Comparison of ENCODE assay signal across 11 cellular contexts in the genomic region with DNA sequence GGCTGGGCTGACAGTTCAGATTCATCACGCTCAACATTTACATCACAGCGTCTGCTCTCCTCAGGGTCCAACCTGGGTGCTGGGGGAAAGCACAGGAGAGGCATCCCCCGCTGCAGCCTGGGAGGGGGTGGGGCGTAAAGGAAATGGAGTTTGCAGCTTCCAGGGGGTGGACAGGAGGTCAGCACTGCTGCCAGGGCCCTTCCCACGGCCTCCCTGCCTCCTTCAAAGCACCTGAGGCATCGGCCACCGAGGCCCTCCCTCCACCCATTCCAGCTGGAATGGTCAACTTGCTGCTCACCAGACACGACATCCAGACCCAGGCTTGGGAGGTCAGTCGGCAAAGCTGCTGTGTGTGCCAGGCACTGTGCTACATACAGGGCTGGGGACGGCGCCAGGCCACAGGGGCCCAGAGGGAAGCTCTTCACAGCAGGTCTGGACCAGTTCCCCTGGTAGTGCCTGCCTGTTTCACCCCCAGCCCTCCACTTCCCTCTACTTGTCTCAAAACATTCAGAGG.
DNase-seq lines count a peak whose midpoint lies in the region; ATAC-seq and TF ChIP-seq lines count a peak whose summit lies in the region.
"Had no signal": no experiment of that assay in that cellular context is flagged by ENCODE, and none has a peak within 500 bp of the region (broad histone marks: within the 10 kb centered on the region; RNA-seq: fewer than 3 reads in every experiment).

No MANE protein-coding gene starts in this region.

- H3K79me1 ChIP-seq in mesendoderm (ENCODE audit: low read length): no peaks in the 10 kb centered on the region

- no peak overlapping the region for H3K23ac ChIP-seq in mesendoderm (ENCODE audit: low read length)

- H3K36me3 Mint-ChIP-seq in endodermal cell (ENCODE audit: low read depth) (no peaks in the 10 kb centered on the region), immature natural killer cell (no peaks in the 10 kb centered on the region)
- H3K36me3 Mint-ChIP-seq in activated T-helper 1 cell treated with anti-CD3 and anti-CD28 coated beads, Interleukin-12 subunit alpha, Interleukin-12 subunit beta, Interleukin-2, Interleukin-4 antibody, amounts not matched to agents 30 ng/mL and 10 ng/mL and 1 ng/mL, durations not matched to agents 14 hours and 24 hours and 36 hours (ENCODE audit: low read depth): no peaks in the 10 kb centered on the region
- H3K36me3 Mint-ChIP-seq: CD4-positive, alpha-beta memory T cell had no signal

- H3K4me1 Mint-ChIP-seq in endodermal cell: peaks cover 41% of the 10 kb centered on the region
- no peaks in the 10 kb centered on the region for H3K4me1 Mint-ChIP-seq in immature natural killer cell
- H3K4me1 Mint-ChIP-seq in activated T-helper 1 cell treated with anti-CD3 and anti-CD28 coated beads, Interleukin-12 subunit alpha, Interleukin-12 subunit beta, Interleukin-2, Interleukin-4 antibody, amounts not matched to agents 30 ng/mL and 10 ng/mL and 1 ng/mL, durations not matched to agents 14 hours and 24 hours and 36 hours (ENCODE audit: low read depth): no peaks in the 10 kb centered on the region
- H3K4me1 Mint-ChIP-seq: CD4-positive, alpha-beta memory T cell had no signal

- CTCF ChIA-PET in HEK293 (lab: Yijun Ruan, JAX): interaction anchor here (0.8 to 1.2 kb wide), 2 partner anchors 8 to 49 kb away, joined by 3 to 6 read pairs; no protein-coding TSS in a partner anchor

- H2AK5ac ChIP-seq in mesendoderm (ENCODE audit: low read length): no peak overlapping the region

- H3K4me3 ChIP-seq in HEK293 (ENCODE audit: low read depth, low read length) (no peak overlapping the region), endodermal cell (ENCODE audit: low read length) (no peak overlapping the region), mesendoderm (ENCODE audit: low read length) (no peak overlapping the region), spleen (no peak overlapping the region)
- H3K4me3 ChIP-seq: HAP-1 had no signal

- DNase-seq in endodermal cell: no peak
- no peak for DNase-seq in mesendoderm
- peak; percentile 69 for DNase-seq in spleen
- DNase-seq in immature natural killer cell: no peak
- no peak for DNase-seq in mesenteric fat pad (ENCODE audit: low spot score)
- no peak for DNase-seq in activated T-helper 1 cell treated with anti-CD3 and anti-CD28 coated beads, Interleukin-12 subunit alpha, Interleukin-12 subunit beta, Interleukin-2, Interleukin-4 antibody, amounts not matched to agents 30 ng/mL and 10 ng/mL and 1 ng/mL, durations not matched to agents 14 hours and 24 hours and 36 hours (ENCODE audit: low spot score)
- DNase-seq: CD4-positive, alpha-beta memory T cell; esophagus squamous epithelium had no signal

- WGBS in endodermal cell (ENCODE audit: insufficient coverage in 1 of 2, insufficient read length in 1 of 2), 2 experiments: 82 to 89% methylated on average over 4 to 11 of the region's 11 CpGs
- WGBS in mesendoderm (ENCODE audit: extremely low coverage, insufficient coverage, low lambda C conversion rate): no CpG with 5 or more reads among the region's 11 CpGs
- 67 to 97% (median 74%) methylated on average over 3 to 11 of the region's 11 CpGs for WGBS in spleen, 5 donors

- no peak overlapping the region for H3K27ac Mint-ChIP-seq in endodermal cell
- no peak overlapping the region for H3K27ac Mint-ChIP-seq in immature natural killer cell
- H3K27ac Mint-ChIP-seq in activated T-helper 1 cell treated with anti-CD3 and anti-CD28 coated beads, Interleukin-12 subunit alpha, Interleukin-12 subunit beta, Interleukin-2, Interleukin-4 antibody, amounts not matched to agents 30 ng/mL and 10 ng/mL and 1 ng/mL, durations not matched to agents 14 hours and 24 hours and 36 hours: no peak overlapping the region
- H3K27ac Mint-ChIP-seq: CD4-positive, alpha-beta memory T cell had no signal

- H3K18ac ChIP-seq in mesendoderm (ENCODE audit: low read length): peak overlapping the region; percentile 7

- intact Hi-C loops in spleen (cut with DNase I; ENCODE audit: low total_unique reads): no loop called here
- intact Hi-C loops in activated T-helper 1 cell treated with anti-CD3 and anti-CD28 coated beads, Interleukin-12 subunit alpha, Interleukin-12 subunit beta, Interleukin-2, Interleukin-4 antibody, amounts not matched to agents 30 ng/mL and 10 ng/mL and 1 ng/mL, durations not matched to agents 14 hours and 24 hours and 36 hours (cut with micrococcal nuclease): no loop called here

- no peaks in the 10 kb centered on the region for H3K9me3 ChIP-seq in HEK293 (ENCODE audit: control insufficient read depth, insufficient read depth, low read depth, low read length)
- no peaks in the 10 kb centered on the region for H3K9me3 ChIP-seq in endodermal cell (ENCODE audit: control insufficient read depth, low read length)
- H3K9me3 ChIP-seq in spleen: no peaks in the 10 kb centered on the region
- H3K9me3 ChIP-seq: esophagus squamous epithelium, HAP-1 had no signal

- H3K9ac ChIP-seq in endodermal cell (ENCODE audit: extremely low read depth, low read length, poor library complexity, severe bottlenecking) (no peak overlapping the region), mesendoderm (ENCODE audit: low read length) (peak overlapping the region; percentile 20)

- H3K4ac ChIP-seq in mesendoderm (ENCODE audit: low read depth, low read length): no peak overlapping the region

- no peak overlapping the region for H3K4me3 Mint-ChIP-seq in endodermal cell
- H3K4me3 Mint-ChIP-seq in immature natural killer cell: no peak overlapping the region
- no peak overlapping the region for H3K4me3 Mint-ChIP-seq in activated T-helper 1 cell treated with anti-CD3 and anti-CD28 coated beads, Interleukin-12 subunit alpha, Interleukin-12 subunit beta, Interleukin-2, Interleukin-4 antibody, amounts not matched to agents 30 ng/mL and 10 ng/mL and 1 ng/mL, durations not matched to agents 14 hours and 24 hours and 36 hours
- H3K4me3 Mint-ChIP-seq: CD4-positive, alpha-beta memory T cell had no signal

- no peaks in the 10 kb centered on the region for H3K79me2 ChIP-seq in mesendoderm (ENCODE audit: control insufficient read depth, insufficient read depth, low read length)

- H2BK120ac ChIP-seq in mesendoderm (ENCODE audit: low read depth, low read length): no peak overlapping the region

- H3K56ac ChIP-seq in mesendoderm (ENCODE audit: low read length): peak overlapping the region; percentile 79

- H3K36me3 ChIP-seq in HEK293 (ENCODE audit: control insufficient read depth in 2 of 2, insufficient read depth in 1 of 2, low read length in 2 of 2) (no peaks in the 10 kb centered on the region), endodermal cell (ENCODE audit: control insufficient read depth, insufficient read depth, low read length) (no peaks in the 10 kb centered on the region), mesendoderm (ENCODE audit: control insufficient read depth, insufficient read depth, low read length) (no peaks in the 10 kb centered on the region), spleen (no peaks in the 10 kb centered on the region)
- H3K36me3 ChIP-seq: esophagus squamous epithelium, HAP-1 had no signal

- no peak overlapping the region for H2BK15ac ChIP-seq in mesendoderm (replicated peaks; ENCODE audit: low read depth)

- no peak overlapping the region for H4K5ac ChIP-seq in mesendoderm (ENCODE audit: low read length)

- TF ChIP-seq CTCF in HEK293 (tag by site-specific recombination; IDR thresholded peaks at IDR 0.05) (no peak), endodermal cell (conservative IDR thresholded peaks at IDR 0.05) (no peak), spleen (IDR thresholded peaks at IDR 0.05 in 8 of 11, conservative IDR thresholded peaks at IDR 0.05 in 3 of 11) (no peak)

- H3K9me3 Mint-ChIP-seq in endodermal cell (no peaks in the 10 kb centered on the region), immature natural killer cell (no peaks in the 10 kb centered on the region)
- H3K9me3 Mint-ChIP-seq in activated T-helper 1 cell treated with anti-CD3 and anti-CD28 coated beads, Interleukin-12 subunit alpha, Interleukin-12 subunit beta, Interleukin-2, Interleukin-4 antibody, amounts not matched to agents 30 ng/mL and 10 ng/mL and 1 ng/mL, durations not matched to agents 14 hours and 24 hours and 36 hours: no peaks in the 10 kb centered on the region

- H3K27me3 Mint-ChIP-seq in endodermal cell (ENCODE audit: insufficient read depth) (peaks cover 2% of the 10 kb centered on the region), immature natural killer cell (ENCODE audit: low read depth in 3 of 3) (peaks cover 3 to 9% (median 8%) of the 10 kb centered on the region in 3 donors)
- H3K27me3 Mint-ChIP-seq in activated T-helper 1 cell treated with anti-CD3 and anti-CD28 coated beads, Interleukin-12 subunit alpha, Interleukin-12 subunit beta, Interleukin-2, Interleukin-4 antibody, amounts not matched to agents 30 ng/mL and 10 ng/mL and 1 ng/mL, durations not matched to agents 14 hours and 24 hours and 36 hours (ENCODE audit: insufficient read depth): peaks cover 6% of the 10 kb centered on the region

- H3K4me1 ChIP-seq in HEK293 (ENCODE audit: control insufficient read depth, insufficient read depth, low read length) (peaks cover 6% of the 10 kb centered on the region), endodermal cell (ENCODE audit: control insufficient read depth, insufficient read depth, low read length) (peaks cover 15% of the 10 kb centered on the region), mesendoderm (ENCODE audit: control insufficient read depth, low read depth, low read length) (peaks cover 20% of the 10 kb centered on the region), spleen (peaks cover 12 to 36% (median 24%) of the 10 kb centered on the region in 6 donors)
- H3K4me1 ChIP-seq: HAP-1 had no signal

- POLR2A ChIA-PET in HEK293 (lab: Yijun Ruan, JAX): interaction anchor here (0.5 to 0.9 kb wide), 2 partner anchors 118 to 155 kb away, joined by 3 to 5 read pairs; no protein-coding TSS in a partner anchor

- peak overlapping the region; percentile 54 for H3K27ac ChIP-seq in HEK293 (ENCODE audit: extremely low read depth, low read depth, low read length)
- H3K27ac ChIP-seq in endodermal cell (ENCODE audit: low read depth, low read length): peak overlapping the region; percentile 30
- no peak overlapping the region for H3K27ac ChIP-seq in mesendoderm (ENCODE audit: low read depth, low read length)
- H3K27ac ChIP-seq in spleen: peak overlapping the region in 2 of 8 donors; percentile 20 to 58
- H3K27ac ChIP-seq: esophagus squamous epithelium had no signal

- TF ChIP-seq POLR2A in spleen (IDR thresholded peaks at IDR 0.05): no peak

- peak overlapping the region; percentile 57 for H2BK5ac ChIP-seq in mesendoderm (ENCODE audit: low read length)

- ATAC-seq in GM18861 (IDR thresholded peaks at IDR 0.05; ENCODE audit: unreplicated experiment): no peak

- H3K4me2 ChIP-seq in mesendoderm (ENCODE audit: low read length): no peak overlapping the region

- H3K27me3 ChIP-seq in endodermal cell (ENCODE audit: control insufficient read depth, insufficient read depth, low read length, poor library complexity, severe bottlenecking) (no peaks in the 10 kb centered on the region), mesendoderm (ENCODE audit: insufficient read depth, low read length, poor library complexity) (no peaks in the 10 kb centered on the region), spleen (replicated peaks in 1 of 7) (no peaks in the 10 kb centered on the region)

- no peak overlapping the region for H4K8ac ChIP-seq in mesendoderm (ENCODE audit: low read depth, low read length)

TF ChIP-seq in HEK293, 187 proteins besides CTCF, POLR2A, EP300 and RAD21 (continues in another document):
- peak; percentile 4; the same call in 1 of the 2 replicates for TF ChIP-seq GLIS1 (tag by site-specific recombination; IDR thresholded peaks at IDR 0.05)
